In the genomic region with DNA sequence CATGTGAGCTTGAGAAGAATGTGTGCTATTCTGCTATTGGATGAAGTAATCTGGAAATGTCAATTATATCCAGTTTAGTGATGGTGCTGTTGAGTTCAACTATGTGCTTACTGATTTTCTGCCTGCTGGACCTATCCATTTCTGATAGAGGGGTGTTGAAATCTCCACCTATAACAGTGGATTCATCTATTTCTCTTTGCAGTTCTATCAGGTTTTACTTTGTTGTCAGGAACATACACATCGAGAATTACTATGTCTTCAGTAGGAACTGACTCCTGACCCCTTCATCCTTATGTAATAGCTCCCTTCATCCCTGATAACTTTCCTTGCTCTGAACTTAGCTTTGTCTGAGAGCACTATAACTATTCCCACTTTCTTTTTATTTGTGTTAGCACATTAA, we compare ENCODE assay signal across 22 cellular contexts. TPM values are rescaled to one million over a fixed set of nuclear protein-coding genes. Genes with fewer than 3 reads are reported as not detected.
DNase-seq lines count a peak whose midpoint lies in the region; ATAC-seq, FAIRE-seq and TF ChIP-seq lines count a peak whose summit lies in the region.
"Had no signal": no experiment of that assay in that cellular context is flagged by ENCODE, and none has a peak within 500 bp of the region (broad histone marks: within the 10 kb centered on the region; RNA-seq: fewer than 3 reads in every experiment).

No MANE protein-coding gene starts in this region.

- no peak for TF ChIP-seq RAD21 in K562 (CRISPR knock-in tag; conservative IDR thresholded peaks at IDR 0.05 in 1 of 2, IDR thresholded peaks at IDR 0.05 in 1 of 2)

- no peaks in the 10 kb centered on the region for H3K36me3 Mint-ChIP-seq in activated naive CD8-positive, alpha-beta T cell treated with anti-CD3 and anti-CD28 coated beads, Interleukin-2, amount 50 U/mL, for 24 hours (ENCODE audit: low read depth)

- no peaks in the 10 kb centered on the region for H3K27me3 ChIP-seq in ACC112 (ENCODE audit: insufficient read depth, low read length)
- H3K27me3 ChIP-seq in K562 (ENCODE audit: control insufficient read depth in 2 of 2, insufficient read depth in 2 of 2, low read length in 2 of 2) = peaks cover 0 to 6% of the 10 kb centered on the region in 2 experiments; a peak in 2 of 5 replicates
- H3K27me3 ChIP-seq in adrenal gland = no peaks in the 10 kb centered on the region
- H3K27me3 ChIP-seq: BLaER1 treated with 17β-estradiol and CSF1 and Interleukin-3, amounts not matched to agents 10 nM and 100 nM had no signal

- no peak overlapping the region for H3K4me2 ChIP-seq in K562 (ENCODE audit: insufficient read depth, low read length)
- H3K4me2 ChIP-seq: BLaER1 treated with 17β-estradiol and CSF1 and Interleukin-3, amounts not matched to agents 10 nM and 100 nM had no signal

- H3K4me1 ChIP-seq in ACC112 (ENCODE audit: control insufficient read depth, insufficient read depth, low read length, unreplicated experiment) (peaks cover 11% of the 10 kb centered on the region), K562 (replicated peaks in 1 of 2; ENCODE audit: control insufficient read depth in 2 of 2, insufficient read depth in 2 of 2, low read length in 2 of 2) (no peaks in the 10 kb centered on the region), adrenal gland (replicated peaks in 1 of 2) (no peaks in the 10 kb centered on the region)
- H3K4me1 ChIP-seq: BLaER1 treated with 17β-estradiol and CSF1 and Interleukin-3, amounts not matched to agents 10 nM and 100 nM had no signal

- no peaks in the 10 kb centered on the region for H3K9me1 ChIP-seq in K562 (ENCODE audit: control insufficient read depth, insufficient read depth, low read length)

- H3K27me3 Mint-ChIP-seq in activated naive CD8-positive, alpha-beta T cell treated with anti-CD3 and anti-CD28 coated beads, Interleukin-2, amount 50 U/mL, for 24 hours = peaks cover 23% of the 10 kb centered on the region

- FAIRE-seq in H54 (lab: Jason Lieb, UNC) = peak; percentile 43
- FAIRE-seq in K562 (lab: Jason Lieb, UNC) = no peak
- FAIRE-seq: A204.1, D721Med, G401.6, GM12891, GM19239 had no signal

- H3K79me2 ChIP-seq in ACC112 (ENCODE audit: control insufficient read depth, insufficient read depth, low read length, unreplicated experiment) (no peaks in the 10 kb centered on the region), K562 (ENCODE audit: control insufficient read depth, insufficient read depth, low read length) (no peaks in the 10 kb centered on the region)

- TF ChIP-seq EP300 in K562 (IDR thresholded peaks at IDR 0.05; ENCODE audit: low read length) = no peak

- no peak overlapping the region for H3K27ac Mint-ChIP-seq in activated naive CD8-positive, alpha-beta T cell treated with anti-CD3 and anti-CD28 coated beads, Interleukin-2, amount 50 U/mL, for 24 hours
- H3K27ac Mint-ChIP-seq: B cell; CD4-positive, alpha-beta T cell; CD8-positive, alpha-beta T cell had no signal

- TF ChIP-seq POLR2A in H54 (IDR thresholded peaks at IDR 0.05; ENCODE audit: low read depth, low read length) = no peak
- TF ChIP-seq POLR2A in K562 (conservative IDR thresholded peaks at IDR 0.05) = no peak
- no peak for TF ChIP-seq POLR2A in adrenal gland (IDR thresholded peaks at IDR 0.05)

- no peaks in the 10 kb centered on the region for H3K9me3 Mint-ChIP-seq in activated naive CD8-positive, alpha-beta T cell treated with anti-CD3 and anti-CD28 coated beads, Interleukin-2, amount 50 U/mL, for 24 hours
- H3K9me3 Mint-ChIP-seq: CD4-positive, alpha-beta T cell; CD8-positive, alpha-beta T cell had no signal

- no peaks in the 10 kb centered on the region for H4K20me1 ChIP-seq in K562 (replicated peaks; ENCODE audit: control insufficient read depth, insufficient read depth, low read length)
- H4K20me1 ChIP-seq: BLaER1 treated with 17β-estradiol and CSF1 and Interleukin-3, amounts not matched to agents 10 nM and 100 nM had no signal

- POLR2A ChIA-PET in K562 (lab: Yijun Ruan, JAX) = interaction anchor here (1.1 kb wide), 1 partner anchor 13 kb away, joined by 4 read pairs; no protein-coding TSS in a partner anchor

- no peak for TF ChIP-seq CTCF in K562 (IDR thresholded peaks at IDR 0.05 in 2 of 3, conservative IDR thresholded peaks at IDR 0.05 in 1 of 3; ENCODE audit: insufficient read depth in 2 of 3, low read depth in 1 of 3, low read length in 3 of 3)
- TF ChIP-seq CTCF in adrenal gland (IDR thresholded peaks at IDR 0.05) = no peak

- H3K4me3 ChIP-seq in ACC112 (ENCODE audit: low read depth, low read length) (no peak overlapping the region), K562 (no peak overlapping the region), adrenal gland (no peak overlapping the region)
- H3K4me3 ChIP-seq: BLaER1 treated with 17β-estradiol and CSF1 and Interleukin-3, amounts not matched to agents 10 nM and 100 nM had no signal

- H3K9ac ChIP-seq in K562 (ENCODE audit: insufficient read depth in 1 of 2, low read depth in 2 of 2, low read length in 2 of 2) = no peak overlapping the region
- H3K9ac ChIP-seq: BLaER1 treated with 17β-estradiol and CSF1 and Interleukin-3, amounts not matched to agents 10 nM and 100 nM had no signal

- no peaks in the 10 kb centered on the region for H3K4me1 Mint-ChIP-seq in activated naive CD8-positive, alpha-beta T cell treated with anti-CD3 and anti-CD28 coated beads, Interleukin-2, amount 50 U/mL, for 24 hours
- H3K4me1 Mint-ChIP-seq: B cell had no signal

- no TSS peak for BruUV-seq in K562 (replicated peaks; lab: Mats Ljungman, UMichigan)

- in situ Hi-C loops in K562 (cut with MboI) = no loop called here

- intact Hi-C loops in K562 (cut with micrococcal nuclease) = no loop called here
- intact Hi-C loops in adrenal gland (cut with DNase I) = no loop called here

- no peak for DNase-seq in H54 (ENCODE audit: insufficient read length, low spot score)
- DNase-seq in K562 (ENCODE audit: extremely low read depth in 1 of 4, low spot score in 3 of 4) = no peak
- no peak for DNase-seq in adrenal gland
- no peak for DNase-seq in stimulated activated CD4-positive, alpha-beta T cell treated with anti-CD3 and anti-CD28 coated beads, Interleukin-12 subunit alpha, Interleukin-12 subunit beta, amount 100 ng/mL, for 4 hours
- no peak for DNase-seq in activated naive CD8-positive, alpha-beta T cell treated with anti-CD3 and anti-CD28 coated beads, Interleukin-2, amount 50 U/mL, for 24 hours
- DNase-seq: 8988T; AML-193; Caco-2; Calu3; CD4-positive, alpha-beta T cell; CD8-positive, alpha-beta T cell; DMS79 treated with DMSO at 0.1 percent for 48 hours; GF-D8 had no signal

- 0% methylated on average over 1 of the region's 1 CpG for WGBS in K562 (ENCODE audit: insufficient coverage, low coverage, missing lambda C conversion rate)
- 72 to 85% (median 79%) methylated on average over 1 of the region's 1 CpG for WGBS in adrenal gland, 4 donors

- H3K27ac ChIP-seq in ACC112 (ENCODE audit: low read depth, low read length) = no peak overlapping the region
- no peak overlapping the region for H3K27ac ChIP-seq in K562 (ENCODE audit: extremely low read depth, low read depth, low read length)
- H3K27ac ChIP-seq in adrenal gland = no peak overlapping the region
- H3K27ac ChIP-seq: BLaER1 treated with 17β-estradiol and CSF1 and Interleukin-3, amounts not matched to agents 10 nM and 100 nM; C4-2B had no signal

- H2AFZ ChIP-seq in ACC112 (ENCODE audit: low read length, unreplicated experiment) (peak overlapping the region; percentile 0), K562 (ENCODE audit: low read depth, low read length) (no peak overlapping the region)

- H3K36me3 ChIP-seq in ACC112 (ENCODE audit: insufficient read depth, low read length) (no peaks in the 10 kb centered on the region), K562 (ENCODE audit: control insufficient read depth, insufficient read depth, low read length) (no peaks in the 10 kb centered on the region), adrenal gland (replicated peaks in 1 of 2) (no peaks in the 10 kb centered on the region)

- no peak for ATAC-seq in K562
- ATAC-seq in activated naive CD8-positive, alpha-beta T cell treated with anti-CD3 and anti-CD28 coated beads, Interleukin-2, amount 50 U/mL, for 24 hours = no peak
- ATAC-seq: CD8-positive, alpha-beta T cell had no signal

- H3K9me3 ChIP-seq in K562 (replicated peaks; ENCODE audit: control insufficient read depth, insufficient read depth, low read depth, low read length) (no peaks in the 10 kb centered on the region), adrenal gland (replicated peaks in 1 of 3) (no peaks in the 10 kb centered on the region)
- H3K9me3 ChIP-seq: BLaER1 treated with 17β-estradiol and CSF1 and Interleukin-3, amounts not matched to agents 10 nM and 100 nM; Caco-2 had no signal

- CTCF ChIA-PET in K562 (lab: Yijun Ruan, JAX; ENCODE audit: low intra/inter-chr PET ratio) = no interaction called here

- H3K4me3 Mint-ChIP-seq in activated naive CD8-positive, alpha-beta T cell treated with anti-CD3 and anti-CD28 coated beads, Interleukin-2, amount 50 U/mL, for 24 hours = no peak overlapping the region
- H3K4me3 Mint-ChIP-seq: B cell; CD4-positive, alpha-beta T cell; CD8-positive, alpha-beta T cell had no signal

RNA-seq across cellular contexts. Expression of a gene that starts 16.7 kb away (rescaled TPM):
- 7.4 and 20.5 TPM in 2 replicates for total RNA-seq in K562 (2011; cell fraction: chromatin; rRNA removed; ENCODE audit: low replicate concordance)
- 3.8 and 4.8 TPM in 2 replicates for total RNA-seq in K562 (2011; cell fraction: nucleolus; rRNA removed)
- total RNA-seq in K562 (2011; cell fraction: nucleoplasm; rRNA removed) = 7.4 and 9.8 TPM in 2 replicates
- total RNA-seq in K562 (2014; rRNA removed) (2.2 and 2.4 TPM in 2 replicates), K562 (2014; rRNA removed; fragmentation: Illumina TruSeq; extraction: Trizol) (6.0 and 6.4 TPM in 2 replicates), K562 (2015; rRNA removed; fragmentation: Illumina TruSeq; extraction: Trizol) (3.3 and 3.4 TPM in 2 replicates), K562 (2021) (5.8 and 6.4 TPM in 2 replicates), adrenal gland (10 to 100 TPM in 7 of 8 donors, 1 to 10 TPM in 1; 9.7 to 19.1 (median 16.8) TPM)
- polyA plus RNA-seq in K562 (2011; rRNA removed) (4.3 and 4.5 TPM in 2 replicates), K562 (2014; fragmentation: Illumina TruSeq; extraction: Trizol) (4.7 and 5.6 TPM in 2 replicates), K562 (2014; fragmentation: Nextera tagmentation; extraction: Ambion mirVana) (1 to 10 TPM; 1.4 to 1.5 TPM), K562 (2014; rRNA removed) (3.8 and 5.2 TPM in 2 replicates), adrenal gland (1 to 10 TPM; 7.5 to 8.9 (median 8.2) TPM)
- 1.8 and 2.9 TPM in 2 replicates for polyA plus RNA-seq in K562 (2011; cell fraction: cytosol; rRNA removed)
- 6.7 and 6.8 TPM in 2 replicates for polyA plus RNA-seq in K562 (2011; cell fraction: nucleus; rRNA removed)
- polyA plus RNA-seq in K562 (2012) = 4.0 and 6.7 TPM in 2 replicates
- 11.5 and 12.4 TPM in 2 replicates for polyA minus RNA-seq in K562 (2011; rRNA and poly(A)+ RNA removed)
- 3.5 and 4.5 TPM in 2 replicates for polyA minus RNA-seq in K562 (2011; cell fraction: cytosol; rRNA and poly(A)+ RNA removed)
- polyA minus RNA-seq in K562 (2011; cell fraction: nucleus; rRNA and poly(A)+ RNA removed) = 4.2 and 4.4 TPM in 2 replicates

RNA-seq across cellular contexts. Expression of a gene that starts 18.7 kb away (rescaled TPM):
- 3.6 and 4.6 TPM in 2 replicates for total RNA-seq in K562 (2011; cell fraction: chromatin; rRNA removed; ENCODE audit: low replicate concordance)
- 3.3 and 4.3 TPM in 2 replicates for total RNA-seq in K562 (2011; cell fraction: nucleolus; rRNA removed)
- total RNA-seq in K562 (2011; cell fraction: nucleoplasm; rRNA removed) = 4.8 and 7.6 TPM in 2 replicates
- total RNA-seq in K562 (2014; rRNA removed) (10.6 and 12.0 TPM in 2 replicates), K562 (2014; rRNA removed; fragmentation: Illumina TruSeq; extraction: Trizol) (14.6 and 14.7 TPM in 2 replicates), K562 (2015; rRNA removed; fragmentation: Illumina TruSeq; extraction: Trizol) (14.1 and 15.3 TPM in 2 replicates), K562 (2021) (13.4 and 15.2 TPM in 2 replicates), adrenal gland (10 to 100 TPM in 5 of 8 donors, 1 to 10 TPM in 3; 8.6 to 17.4 (median 10.8) TPM)
- polyA plus RNA-seq in K562 (2011; rRNA removed) (9.9 and 13.6 TPM in 2 replicates), K562 (2014; fragmentation: Illumina TruSeq; extraction: Trizol) (9.0 and 9.3 TPM in 2 replicates), K562 (2014; fragmentation: Nextera tagmentation; extraction: Ambion mirVana) (1 to 10 TPM; 3.6 to 3.7 TPM), K562 (2014; rRNA removed) (8.1 and 8.9 TPM in 2 replicates), adrenal gland (1 to 10 TPM; 5.1 to 9.3 (median 5.6) TPM)
- polyA plus RNA-seq in K562 (2011; cell fraction: cytosol; rRNA removed) = 4.1 and 5.5 TPM in 2 replicates
- polyA plus RNA-seq in K562 (2011; cell fraction: nucleus; rRNA removed) = 2.7 and 3.9 TPM in 2 replicates
- 5.9 and 8.8 TPM in 2 replicates for polyA plus RNA-seq in K562 (2012)
- polyA minus RNA-seq in K562 (2011; rRNA and poly(A)+ RNA removed) = 6.2 and 7.3 TPM in 2 replicates
- polyA minus RNA-seq in K562 (2011; cell fraction: cytosol; rRNA and poly(A)+ RNA removed) = 5.8 and 5.9 TPM in 2 replicates
- 3.3 and 3.5 TPM in 2 replicates for polyA minus RNA-seq in K562 (2011; cell fraction: nucleus; rRNA and poly(A)+ RNA removed)
